In genomic region chr1:6486433-6487011, GRCh38 we compare ENCODE assay signal across 8 cellular contexts. TPM values are rescaled to one million over a fixed set of nuclear protein-coding genes. Genes with fewer than 3 reads are reported as not detected.
DNase-seq lines count a peak whose midpoint lies in the region; ATAC-seq and TF ChIP-seq lines count a peak whose summit lies in the region.

No MANE protein-coding gene starts in this region.

- DNase-seq in AG09319 (ENCODE audit: extremely low read depth, low read depth) (peak; percentile 44), NCI-H146 (lab: John Stamatoyannopoulos, UW) (peak; percentile 81), T-helper 9 cell (peak; percentile 87), anterior cingulate cortex (lab: John Stamatoyannopoulos, UW) (peak in 51 of 58 donors; percentile 16 to 84 (median 46)), hepatic stellate cell (ENCODE audit: low spot score) (peak; percentile 97), sciatic nerve (ENCODE audit: low spot score) (peak; percentile 90)

- peak; percentile 96 for TF ChIP-seq CTCF in AG09319 (IDR thresholded peaks at IDR 0.05; ENCODE audit: low read depth, low read length)

- intact Hi-C loops in sciatic nerve (cut with DNase I), result no loop called here

- ATAC-seq in GM19455 (IDR thresholded peaks at IDR 0.05; ENCODE audit: unreplicated experiment) (peak; percentile 47), sciatic nerve (peak; percentile 75), GM21576 (IDR thresholded peaks at IDR 0.05; ENCODE audit: unreplicated experiment) (no peak)

RNA-seq across cellular contexts. Expression of gene PLEKHG5, which starts 4.9 kb away (rescaled TPM):
- 77.7 TPM for total RNA-seq in sciatic nerve

RNA-seq across cellular contexts. Expression of gene TNFRSF25, which starts 20.5 kb away (rescaled TPM):
- 52.0 TPM for total RNA-seq in sciatic nerve

Comparison
In these comparisons a context has a peak if more than half of its experiments do, and no peak if none do; other contexts are left out.
1. DNase-seq: peak in every context shown above with its lines; median percentile 97 in hepatic stellate cell; 90 in sciatic nerve; 87 in T-helper 9 cell; 81 in NCI-H146; 46 in anterior cingulate cortex; 44 in AG09319.